ENCODE assay signal across 8 cellular contexts in the genomic region with DNA sequence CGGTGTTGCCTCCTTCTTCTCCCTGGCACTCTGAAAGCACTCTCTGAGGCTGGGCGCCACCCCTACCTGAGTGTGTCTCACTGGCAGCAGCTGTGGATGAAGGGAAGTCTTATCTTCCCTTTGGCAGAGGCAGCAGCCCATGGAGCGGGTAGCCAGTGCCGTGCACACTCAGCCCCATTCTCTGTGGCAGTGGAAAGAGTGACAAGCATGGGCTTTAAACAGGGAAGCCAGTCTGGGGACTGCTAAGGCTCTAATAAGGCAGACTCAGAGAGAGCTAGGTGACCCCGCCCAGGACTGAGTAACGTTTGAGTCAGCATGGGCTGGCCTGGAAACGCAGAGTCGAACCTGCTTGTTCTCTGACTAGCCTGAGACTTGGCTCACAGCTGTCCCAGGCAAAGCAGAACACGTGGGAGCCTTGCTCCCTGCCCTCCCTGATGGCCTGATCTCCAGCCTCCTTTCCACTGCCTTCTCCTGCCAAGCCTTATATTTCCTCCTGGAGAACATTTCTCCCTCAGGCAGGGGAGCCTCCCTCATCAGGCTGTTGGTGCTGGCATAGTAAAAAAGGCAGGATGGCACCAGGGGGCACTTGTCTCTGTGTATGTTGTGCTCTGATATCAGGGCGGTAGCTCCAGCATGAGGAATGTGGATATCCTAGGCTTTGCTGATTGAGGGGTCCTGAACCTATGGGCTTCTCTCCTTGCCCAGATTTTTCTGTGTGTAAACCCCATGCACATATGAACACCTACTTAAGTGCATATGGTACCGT.
DNase-seq lines count a peak whose midpoint lies in the region; ATAC-seq and TF ChIP-seq lines count a peak whose summit lies in the region.

No MANE protein-coding gene starts in this region.

- peak; percentile 86 for DNase-seq in AG08396 (ENCODE audit: low spot score)
- DNase-seq in LNCaP clone FGC (ENCODE audit: low read depth), result peak; percentile 38
- DNase-seq in astrocyte of the cerebellum (ENCODE audit: low read depth), result peak; percentile 57
- DNase-seq in left lung, result peak; percentile 83 to 85
- peak; percentile 15 to 66 for DNase-seq in stimulated activated effector memory CD8-positive, alpha-beta T cell treated with anti-CD3 and anti-CD28 coated beads, Interleukin-12 subunit alpha, Interleukin-12 subunit beta, amount 100 ng/mL, for 72 hours (ENCODE audit: low spot score in 2 of 2)
- DNase-seq in NCI-H526 treated with DMSO at 0.1 percent for 48 hours (lab: John Stamatoyannopoulos, UW), result no peak
- no peak for DNase-seq in H7

- intact Hi-C loops in left lung (cut with DNase I), result no loop called here

- H3K36me3 ChIP-seq in left lung (no peaks in the 10 kb centered on the region), H7 (replicated peaks; ENCODE audit: control insufficient read depth, insufficient read depth, low read length) (no peaks in the 10 kb centered on the region)

- H3K4me1 ChIP-seq in left lung, result peaks cover 7 to 9% of the 10 kb centered on the region in 2 donors

- no peak overlapping the region for H3K4me3 ChIP-seq in LNCaP clone FGC (ENCODE audit: low read depth, low read length)
- H3K4me3 ChIP-seq in astrocyte of the cerebellum (ENCODE audit: low read depth, low read length), result no peak overlapping the region
- H3K4me3 ChIP-seq in left lung, result no peak overlapping the region
- H3K4me3 ChIP-seq in H7 (ENCODE audit: insufficient read depth, low read depth, low read length), result no peak overlapping the region

- no peak overlapping the region for H3K4me3 Mint-ChIP-seq in stimulated activated effector memory CD8-positive, alpha-beta T cell treated with anti-CD3 and anti-CD28 coated beads, Interleukin-12 subunit alpha, Interleukin-12 subunit beta, amount 100 ng/mL, for 72 hours

- in situ Hi-C loops in astrocyte of the cerebellum (cut with HindIII; ENCODE audit: low sequenced_read_pairs), result no loop called here

- peak overlapping the region in 1 of 2 donors; percentile 60 for H3K27ac ChIP-seq in left lung

- H3K27me3 ChIP-seq in left lung (no peaks in the 10 kb centered on the region), H7 (ENCODE audit: control insufficient read depth, insufficient read depth, low read length) (no peaks in the 10 kb centered on the region)

- H3K27ac Mint-ChIP-seq in stimulated activated effector memory CD8-positive, alpha-beta T cell treated with anti-CD3 and anti-CD28 coated beads, Interleukin-12 subunit alpha, Interleukin-12 subunit beta, amount 100 ng/mL, for 72 hours, result peak overlapping the region; percentile 63

- H3K4me1 Mint-ChIP-seq in stimulated activated effector memory CD8-positive, alpha-beta T cell treated with anti-CD3 and anti-CD28 coated beads, Interleukin-12 subunit alpha, Interleukin-12 subunit beta, amount 100 ng/mL, for 72 hours, result peaks cover 14% of the 10 kb centered on the region

- H3K9me3 ChIP-seq in left lung, result no peaks in the 10 kb centered on the region

- peak; percentile 71 for ATAC-seq in GM21381 (IDR thresholded peaks at IDR 0.05; ENCODE audit: unreplicated experiment)
- ATAC-seq in left lung, result peak; percentile 94
- peak; percentile 94 for ATAC-seq in stimulated activated effector memory CD8-positive, alpha-beta T cell treated with anti-CD3 and anti-CD28 coated beads, Interleukin-12 subunit alpha, Interleukin-12 subunit beta, amount 100 ng/mL, for 72 hours

- no peaks in the 10 kb centered on the region for H3K36me3 Mint-ChIP-seq in stimulated activated effector memory CD8-positive, alpha-beta T cell treated with anti-CD3 and anti-CD28 coated beads, Interleukin-12 subunit alpha, Interleukin-12 subunit beta, amount 100 ng/mL, for 72 hours

- TF ChIP-seq CTCF in LNCaP clone FGC (IDR thresholded peaks at IDR 0.05; ENCODE audit: control insufficient read depth, extremely low read depth, insufficient read depth) (no peak), astrocyte of the cerebellum (IDR thresholded peaks at IDR 0.05; ENCODE audit: low read depth, low read length, missing control alignments) (no peak), left lung (IDR thresholded peaks at IDR 0.05) (no peak)

- H3K9me3 Mint-ChIP-seq in stimulated activated effector memory CD8-positive, alpha-beta T cell treated with anti-CD3 and anti-CD28 coated beads, Interleukin-12 subunit alpha, Interleukin-12 subunit beta, amount 100 ng/mL, for 72 hours, result no peaks in the 10 kb centered on the region

Comparison
In these comparisons a context has a peak if more than half of its experiments do, and no peak if none do; other contexts are left out.
1. DNase-seq: peak in AG08396 (single experiment), LNCaP clone FGC (single experiment), astrocyte of the cerebellum (single experiment), left lung (2 of 2) and stimulated activated effector memory CD8-positive, alpha-beta T cell treated with anti-CD3 and anti-CD28 coated beads, Interleukin-12 subunit alpha, Interleukin-12 subunit beta, amount 100 ng/mL, for 72 hours (2 of 2); none in NCI-H526 treated with DMSO at 0.1 percent for 48 hours (single experiment) and H7 (single experiment).
2. Peak in every context shown above with its lines, with median percentiles within 50 percentile points of each other: ATAC-seq.